Comparison of ENCODE assay signal across 13 cellular contexts in genomic region chr1:86948212-86948611, GRCh38.
"Had no signal": no experiment of that assay in that cellular context is flagged by ENCODE, and none has a peak within 500 bp of the region (broad histone marks: within the 10 kb centered on the region; RNA-seq: fewer than 3 reads in every experiment).

No MANE protein-coding gene starts in this region.

- H3K4me1 Mint-ChIP-seq: neural progenitor cell had no signal

- H3K27me3 ChIP-seq: neural progenitor cell, pancreas, tibial nerve had no signal

- H3K9me3 Mint-ChIP-seq: activated CD8-positive, alpha-beta T cell treated with anti-CD3 and anti-CD28 coated beads for 36 hours; activated naive CD8-positive, alpha-beta T cell treated with anti-CD3 and anti-CD28 coated beads for 36 hours; activated T-cell treated with anti-CD3 and anti-CD28 coated beads, Interleukin-2, amount 50 U/mL, for 72 hours; memory B cell had no signal

- H3K36me3 Mint-ChIP-seq: memory B cell had no signal

- H3K27ac ChIP-seq: neural progenitor cell, pancreas, SK-N-MC had no signal

- H3K36me3 ChIP-seq: neural progenitor cell, pancreas, tibial nerve had no signal

- H3K9me3 ChIP-seq: pancreas, tibial nerve had no signal

- H3K27ac Mint-ChIP-seq: activated CD8-positive, alpha-beta T cell treated with anti-CD3 and anti-CD28 coated beads for 36 hours; activated naive CD8-positive, alpha-beta T cell treated with anti-CD3 and anti-CD28 coated beads for 36 hours; activated T-cell treated with anti-CD3 and anti-CD28 coated beads, Interleukin-2, amount 50 U/mL, for 72 hours; memory B cell; neural progenitor cell had no signal

- ATAC-seq: activated CD8-positive, alpha-beta T cell treated with anti-CD3 and anti-CD28 coated beads for 36 hours; activated T-cell treated with anti-CD3 and anti-CD28 coated beads, Interleukin-2, amount 50 U/mL, for 72 hours had no signal

- H3K4me1 ChIP-seq: neural progenitor cell, pancreas had no signal

- H3K4me3 Mint-ChIP-seq: activated CD8-positive, alpha-beta T cell treated with anti-CD3 and anti-CD28 coated beads for 36 hours; activated naive CD8-positive, alpha-beta T cell treated with anti-CD3 and anti-CD28 coated beads for 36 hours; activated T-cell treated with anti-CD3 and anti-CD28 coated beads, Interleukin-2, amount 50 U/mL, for 72 hours; memory B cell; neural progenitor cell had no signal

- H3K27me3 Mint-ChIP-seq: activated CD8-positive, alpha-beta T cell treated with anti-CD3 and anti-CD28 coated beads for 36 hours; activated naive CD8-positive, alpha-beta T cell treated with anti-CD3 and anti-CD28 coated beads for 36 hours; memory B cell had no signal

- DNase-seq: activated CD4-positive, alpha-beta T cell treated with anti-CD3 and anti-CD28 coated beads for 4 hours; activated CD8-positive, alpha-beta memory T cell treated with anti-CD3 and anti-CD28 coated beads, Interleukin-2, amount 50 U/mL, for 4 hours; activated CD8-positive, alpha-beta T cell treated with anti-CD3 and anti-CD28 coated beads for 36 hours; activated gamma-delta T cell treated with Interleukin-2 at 50 U/mL for 16 hours; activated naive CD8-positive, alpha-beta T cell treated with anti-CD3 and anti-CD28 coated beads for 36 hours; activated T-cell treated with anti-CD3 and anti-CD28 coated beads, Interleukin-2, amount 50 U/mL, for 72 hours; hippocampal formation; pancreas; small intestine had no signal

- H3K4me3 ChIP-seq: neural progenitor cell, pancreas, SK-N-MC, tibial nerve had no signal
